ENCODE assay signal across 1 cellular context in the genomic region with DNA sequence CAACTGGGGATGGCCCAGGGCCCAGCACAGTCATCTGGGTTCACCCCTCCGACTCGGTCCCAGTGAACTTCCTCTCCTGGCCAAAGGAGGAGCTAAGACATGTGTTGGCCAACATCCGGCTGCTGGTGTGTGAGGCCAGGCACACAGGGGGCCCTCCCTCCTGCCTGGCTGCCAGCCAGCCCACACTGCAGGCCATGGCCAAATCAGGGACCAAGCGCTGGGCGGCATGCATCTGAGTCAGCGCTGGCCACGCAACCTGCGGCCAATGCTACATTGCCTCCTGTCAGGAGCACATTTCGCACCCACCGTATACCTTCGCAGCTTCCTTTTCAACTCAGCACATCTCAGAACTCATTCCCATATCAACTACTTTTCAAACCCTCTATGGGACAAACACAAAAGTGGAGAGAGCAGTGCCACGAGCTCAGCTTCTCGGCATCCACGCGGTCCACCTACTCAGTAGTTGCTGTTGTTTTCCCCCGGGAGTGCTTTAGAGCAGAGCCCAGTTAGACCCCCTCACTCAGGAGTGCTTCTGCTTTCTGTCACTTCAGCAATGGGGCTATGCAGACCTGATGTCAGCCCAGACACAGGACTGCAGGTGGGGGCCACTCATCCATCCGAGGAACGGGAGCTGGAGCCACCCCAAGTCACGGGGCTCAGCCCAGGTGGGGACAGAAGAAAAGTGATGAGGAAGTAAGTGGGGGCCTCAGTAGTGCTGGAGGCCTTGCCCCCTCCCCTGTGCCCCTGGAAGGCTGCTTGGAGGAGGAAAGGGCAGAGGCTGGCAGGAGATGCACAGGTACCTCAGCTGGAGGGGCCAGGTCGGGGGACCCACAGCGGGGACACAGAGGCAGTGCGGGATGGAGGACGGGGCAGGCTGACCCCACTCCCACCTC.
TF ChIP-seq lines count a peak whose summit lies in the region.

No MANE protein-coding gene starts in this region.

TF ChIP-seq in HepG2, 621 proteins besides CTCF, POLR2A, EP300 and RAD21 (continued from another document and continues in another):
- TF ChIP-seq, protein P1, sequence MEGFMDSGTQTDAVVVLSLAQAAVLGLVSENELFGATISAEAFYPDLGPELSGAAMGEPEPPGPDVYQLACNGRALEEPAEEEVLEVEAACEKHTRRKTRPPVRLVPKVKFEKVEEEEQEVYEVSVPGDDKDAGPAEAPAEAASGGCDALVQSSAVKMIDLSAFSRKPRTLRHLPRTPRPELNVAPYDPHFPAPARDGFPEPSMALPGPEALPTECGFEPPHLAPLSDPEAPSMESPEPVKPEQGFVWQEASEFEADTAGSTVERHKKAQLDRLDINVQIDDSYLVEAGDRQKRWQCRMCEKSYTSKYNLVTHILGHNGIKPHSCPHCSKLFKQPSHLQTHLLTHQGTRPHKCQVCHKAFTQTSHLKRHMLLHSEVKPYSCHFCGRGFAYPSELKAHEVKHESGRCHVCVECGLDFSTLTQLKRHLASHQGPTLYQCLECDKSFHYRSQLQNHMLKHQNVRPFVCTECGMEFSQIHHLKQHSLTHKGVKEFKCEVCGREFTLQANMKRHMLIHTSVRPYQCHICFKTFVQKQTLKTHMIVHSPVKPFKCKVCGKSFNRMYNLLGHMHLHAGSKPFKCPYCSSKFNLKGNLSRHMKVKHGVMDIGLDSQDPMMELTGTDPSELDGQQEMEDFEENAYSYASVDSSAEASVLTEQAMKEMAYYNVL (CRISPR knock-in tag; IDR thresholded peaks at IDR 0.05; ENCODE audit: borderline replicate concordance): peak; percentile 47; the same call in 1 of the 2 replicates
- TF ChIP-seq, protein P2, sequence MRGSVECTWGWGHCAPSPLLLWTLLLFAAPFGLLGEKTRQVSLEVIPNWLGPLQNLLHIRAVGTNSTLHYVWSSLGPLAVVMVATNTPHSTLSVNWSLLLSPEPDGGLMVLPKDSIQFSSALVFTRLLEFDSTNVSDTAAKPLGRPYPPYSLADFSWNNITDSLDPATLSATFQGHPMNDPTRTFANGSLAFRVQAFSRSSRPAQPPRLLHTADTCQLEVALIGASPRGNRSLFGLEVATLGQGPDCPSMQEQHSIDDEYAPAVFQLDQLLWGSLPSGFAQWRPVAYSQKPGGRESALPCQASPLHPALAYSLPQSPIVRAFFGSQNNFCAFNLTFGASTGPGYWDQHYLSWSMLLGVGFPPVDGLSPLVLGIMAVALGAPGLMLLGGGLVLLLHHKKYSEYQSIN (CRISPR knock-in tag; IDR thresholded peaks at IDR 0.05; ENCODE audit: borderline replicate concordance): no peak
- no peak for TF ChIP-seq ARNT2 (CRISPR knock-in tag; IDR thresholded peaks at IDR 0.05; ENCODE audit: low read depth)
- TF ChIP-seq IRF2 (CRISPR knock-in tag; IDR thresholded peaks at IDR 0.05): peak; percentile 84
- TF ChIP-seq ZNF724P (CRISPR knock-in tag; IDR thresholded peaks at IDR 0.05; ENCODE audit: borderline replicate concordance): 0 out of 2 replicates have a peak, but pooled peaks have one; percentile 76
- no peak for TF ChIP-seq ZNF282 (IDR thresholded peaks at IDR 0.05; ENCODE audit: partially characterized antibody)
- peak; percentile 34; the same call in 1 of the 2 replicates for TF ChIP-seq ZNF790 (CRISPR knock-in tag; IDR thresholded peaks at IDR 0.05; ENCODE audit: borderline replicate concordance)
- TF ChIP-seq ZEB1 (IDR thresholded peaks at IDR 0.05; ENCODE audit: insufficient replicate concordance, low read depth): no peak
- TF ChIP-seq ZFP1 (CRISPR knock-in tag; IDR thresholded peaks at IDR 0.05): peak; percentile 85; the same call in 1 of the 2 replicates
- peak; percentile 86; the same call in 1 of the 2 replicates for TF ChIP-seq ZNF335 (CRISPR knock-in tag; IDR thresholded peaks at IDR 0.05)
- peak; percentile 97 for TF ChIP-seq ERF (CRISPR knock-in tag; IDR thresholded peaks at IDR 0.05)
- TF ChIP-seq ZBTB3 (CRISPR knock-in tag; IDR thresholded peaks at IDR 0.05; ENCODE audit: borderline replicate concordance, low read depth): no peak
- peak; percentile 44; the same call in 1 of the 2 replicates for TF ChIP-seq DNMT1 (CRISPR knock-in tag; IDR thresholded peaks at IDR 0.05)
- TF ChIP-seq JUNB (CRISPR knock-in tag; IDR thresholded peaks at IDR 0.05; ENCODE audit: borderline replicate concordance): no peak
- TF ChIP-seq, protein P3, sequence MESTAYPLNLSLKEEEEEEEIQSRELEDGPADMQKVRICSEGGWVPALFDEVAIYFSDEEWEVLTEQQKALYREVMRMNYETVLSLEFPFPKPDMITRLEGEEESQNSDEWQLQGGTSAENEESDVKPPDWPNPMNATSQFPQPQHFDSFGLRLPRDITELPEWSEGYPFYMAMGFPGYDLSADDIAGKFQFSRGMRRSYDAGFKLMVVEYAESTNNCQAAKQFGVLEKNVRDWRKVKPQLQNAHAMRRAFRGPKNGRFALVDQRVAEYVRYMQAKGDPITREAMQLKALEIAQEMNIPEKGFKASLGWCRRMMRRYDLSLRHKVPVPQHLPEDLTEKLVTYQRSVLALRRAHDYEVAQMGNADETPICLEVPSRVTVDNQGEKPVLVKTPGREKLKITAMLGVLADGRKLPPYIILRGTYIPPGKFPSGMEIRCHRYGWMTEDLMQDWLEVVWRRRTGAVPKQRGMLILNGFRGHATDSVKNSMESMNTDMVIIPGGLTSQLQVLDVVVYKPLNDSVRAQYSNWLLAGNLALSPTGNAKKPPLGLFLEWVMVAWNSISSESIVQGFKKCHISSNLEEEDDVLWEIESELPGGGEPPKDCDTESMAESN (CRISPR knock-in tag; conservative IDR thresholded peaks at IDR 0.05): peak; percentile 83
- TF ChIP-seq MXD4 (CRISPR knock-in tag; IDR thresholded peaks at IDR 0.05): peak; percentile 93
- TF ChIP-seq, protein P4, sequence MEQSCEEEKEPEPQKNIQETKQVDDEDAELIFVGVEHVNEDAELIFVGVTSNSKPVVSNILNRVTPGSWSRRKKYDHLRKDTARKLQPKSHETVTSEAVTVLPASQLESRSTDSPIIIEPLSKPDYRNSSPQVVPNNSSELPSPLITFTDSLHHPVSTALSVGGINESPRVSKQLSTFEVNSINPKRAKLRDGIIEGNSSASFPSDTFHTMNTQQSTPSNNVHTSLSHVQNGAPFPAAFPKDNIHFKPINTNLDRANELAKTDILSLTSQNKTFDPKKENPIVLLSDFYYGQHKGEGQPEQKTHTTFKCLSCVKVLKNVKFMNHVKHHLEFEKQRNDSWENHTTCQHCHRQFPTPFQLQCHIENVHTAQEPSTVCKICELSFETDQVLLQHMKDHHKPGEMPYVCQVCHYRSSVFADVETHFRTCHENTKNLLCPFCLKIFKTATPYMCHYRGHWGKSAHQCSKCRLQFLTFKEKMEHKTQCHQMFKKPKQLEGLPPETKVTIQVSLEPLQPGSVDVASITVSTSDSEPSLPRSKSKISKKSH (CRISPR knock-in tag; IDR thresholded peaks at IDR 0.05; ENCODE audit: borderline replicate concordance): peak; percentile 73; the same call in 1 of the 2 replicates
- TF ChIP-seq PHF20 (CRISPR knock-in tag; IDR thresholded peaks at IDR 0.05): peak; percentile 69; the same call in 1 of the 2 replicates
- TF ChIP-seq ZNF768 (CRISPR knock-in tag; IDR thresholded peaks at IDR 0.05): peak; percentile 76; the same call in 1 of the 2 replicates
- TF ChIP-seq PRMT3 (CRISPR knock-in tag; IDR thresholded peaks at IDR 0.05; ENCODE audit: borderline replicate concordance, low read depth): 0 out of 2 replicates have a peak, but pooled peaks have one; percentile 79
- TF ChIP-seq ZNF12 (CRISPR knock-in tag; IDR thresholded peaks at IDR 0.05): peak; percentile 68; the same call in 1 of the 2 replicates
- TF ChIP-seq, protein P5, sequence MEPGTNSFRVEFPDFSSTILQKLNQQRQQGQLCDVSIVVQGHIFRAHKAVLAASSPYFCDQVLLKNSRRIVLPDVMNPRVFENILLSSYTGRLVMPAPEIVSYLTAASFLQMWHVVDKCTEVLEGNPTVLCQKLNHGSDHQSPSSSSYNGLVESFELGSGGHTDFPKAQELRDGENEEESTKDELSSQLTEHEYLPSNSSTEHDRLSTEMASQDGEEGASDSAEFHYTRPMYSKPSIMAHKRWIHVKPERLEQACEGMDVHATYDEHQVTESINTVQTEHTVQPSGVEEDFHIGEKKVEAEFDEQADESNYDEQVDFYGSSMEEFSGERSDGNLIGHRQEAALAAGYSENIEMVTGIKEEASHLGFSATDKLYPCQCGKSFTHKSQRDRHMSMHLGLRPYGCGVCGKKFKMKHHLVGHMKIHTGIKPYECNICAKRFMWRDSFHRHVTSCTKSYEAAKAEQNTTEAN (CRISPR knock-in tag; conservative IDR thresholded peaks at IDR 0.05): peak; percentile 66; the same call in 1 of the 2 replicates
- no peak; the same call in 1 of the 2 replicates for TF ChIP-seq ZNF619 (CRISPR knock-in tag; IDR thresholded peaks at IDR 0.05)
- TF ChIP-seq NR2F1 (CRISPR knock-in tag; IDR thresholded peaks at IDR 0.05): 0 out of 4 replicates have a peak, but pooled peaks of 1 of the 2 experiments have one; percentile 31
- TF ChIP-seq, protein P6, sequence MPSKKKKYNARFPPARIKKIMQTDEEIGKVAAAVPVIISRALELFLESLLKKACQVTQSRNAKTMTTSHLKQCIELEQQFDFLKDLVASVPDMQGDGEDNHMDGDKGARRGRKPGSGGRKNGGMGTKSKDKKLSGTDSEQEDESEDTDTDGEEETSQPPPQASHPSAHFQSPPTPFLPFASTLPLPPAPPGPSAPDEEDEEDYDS (CRISPR knock-in tag; IDR thresholded peaks at IDR 0.05): peak; percentile 67
- TF ChIP-seq RCOR2 (CRISPR knock-in tag; IDR thresholded peaks at IDR 0.05): peak; percentile 78; the same call in 1 of the 2 replicates
- TF ChIP-seq BHLHE40 (IDR thresholded peaks at IDR 0.05; ENCODE audit: low read length): peak; percentile 65
- TF ChIP-seq, protein P7, sequence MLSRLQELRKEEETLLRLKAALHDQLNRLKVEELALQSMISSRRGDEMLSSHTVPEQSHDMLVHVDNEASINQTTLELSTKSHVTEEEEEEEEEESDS (CRISPR knock-in tag; IDR thresholded peaks at IDR 0.05; ENCODE audit: borderline replicate concordance): peak; percentile 73; the same call in 1 of the 2 replicates
- TF ChIP-seq AGO1 (IDR thresholded peaks at IDR 0.05; ENCODE audit: low read depth, low read length, poor library complexity, severe bottlenecking): peak; percentile 94
- TF ChIP-seq MAFF (IDR thresholded peaks at IDR 0.05; ENCODE audit: low read depth, low read length): peak; percentile 45
- peak; percentile 94 for TF ChIP-seq TBX2 (CRISPR knock-in tag; IDR thresholded peaks at IDR 0.05; ENCODE audit: borderline replicate concordance)
- TF ChIP-seq, protein P8, sequence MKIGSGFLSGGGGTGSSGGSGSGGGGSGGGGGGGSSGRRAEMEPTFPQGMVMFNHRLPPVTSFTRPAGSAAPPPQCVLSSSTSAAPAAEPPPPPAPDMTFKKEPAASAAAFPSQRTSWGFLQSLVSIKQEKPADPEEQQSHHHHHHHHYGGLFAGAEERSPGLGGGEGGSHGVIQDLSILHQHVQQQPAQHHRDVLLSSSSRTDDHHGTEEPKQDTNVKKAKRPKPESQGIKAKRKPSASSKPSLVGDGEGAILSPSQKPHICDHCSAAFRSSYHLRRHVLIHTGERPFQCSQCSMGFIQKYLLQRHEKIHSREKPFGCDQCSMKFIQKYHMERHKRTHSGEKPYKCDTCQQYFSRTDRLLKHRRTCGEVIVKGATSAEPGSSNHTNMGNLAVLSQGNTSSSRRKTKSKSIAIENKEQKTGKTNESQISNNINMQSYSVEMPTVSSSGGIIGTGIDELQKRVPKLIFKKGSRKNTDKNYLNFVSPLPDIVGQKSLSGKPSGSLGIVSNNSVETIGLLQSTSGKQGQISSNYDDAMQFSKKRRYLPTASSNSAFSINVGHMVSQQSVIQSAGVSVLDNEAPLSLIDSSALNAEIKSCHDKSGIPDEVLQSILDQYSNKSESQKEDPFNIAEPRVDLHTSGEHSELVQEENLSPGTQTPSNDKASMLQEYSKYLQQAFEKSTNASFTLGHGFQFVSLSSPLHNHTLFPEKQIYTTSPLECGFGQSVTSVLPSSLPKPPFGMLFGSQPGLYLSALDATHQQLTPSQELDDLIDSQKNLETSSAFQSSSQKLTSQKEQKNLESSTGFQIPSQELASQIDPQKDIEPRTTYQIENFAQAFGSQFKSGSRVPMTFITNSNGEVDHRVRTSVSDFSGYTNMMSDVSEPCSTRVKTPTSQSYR (CRISPR knock-in tag; IDR thresholded peaks at IDR 0.05; ENCODE audit: borderline replicate concordance): peak; percentile 58; the same call in 1 of the 2 replicates
- peak; percentile 67 for TF ChIP-seq ZNF644 (CRISPR knock-in tag; IDR thresholded peaks at IDR 0.05; ENCODE audit: low read depth)
- TF ChIP-seq, protein P9, sequence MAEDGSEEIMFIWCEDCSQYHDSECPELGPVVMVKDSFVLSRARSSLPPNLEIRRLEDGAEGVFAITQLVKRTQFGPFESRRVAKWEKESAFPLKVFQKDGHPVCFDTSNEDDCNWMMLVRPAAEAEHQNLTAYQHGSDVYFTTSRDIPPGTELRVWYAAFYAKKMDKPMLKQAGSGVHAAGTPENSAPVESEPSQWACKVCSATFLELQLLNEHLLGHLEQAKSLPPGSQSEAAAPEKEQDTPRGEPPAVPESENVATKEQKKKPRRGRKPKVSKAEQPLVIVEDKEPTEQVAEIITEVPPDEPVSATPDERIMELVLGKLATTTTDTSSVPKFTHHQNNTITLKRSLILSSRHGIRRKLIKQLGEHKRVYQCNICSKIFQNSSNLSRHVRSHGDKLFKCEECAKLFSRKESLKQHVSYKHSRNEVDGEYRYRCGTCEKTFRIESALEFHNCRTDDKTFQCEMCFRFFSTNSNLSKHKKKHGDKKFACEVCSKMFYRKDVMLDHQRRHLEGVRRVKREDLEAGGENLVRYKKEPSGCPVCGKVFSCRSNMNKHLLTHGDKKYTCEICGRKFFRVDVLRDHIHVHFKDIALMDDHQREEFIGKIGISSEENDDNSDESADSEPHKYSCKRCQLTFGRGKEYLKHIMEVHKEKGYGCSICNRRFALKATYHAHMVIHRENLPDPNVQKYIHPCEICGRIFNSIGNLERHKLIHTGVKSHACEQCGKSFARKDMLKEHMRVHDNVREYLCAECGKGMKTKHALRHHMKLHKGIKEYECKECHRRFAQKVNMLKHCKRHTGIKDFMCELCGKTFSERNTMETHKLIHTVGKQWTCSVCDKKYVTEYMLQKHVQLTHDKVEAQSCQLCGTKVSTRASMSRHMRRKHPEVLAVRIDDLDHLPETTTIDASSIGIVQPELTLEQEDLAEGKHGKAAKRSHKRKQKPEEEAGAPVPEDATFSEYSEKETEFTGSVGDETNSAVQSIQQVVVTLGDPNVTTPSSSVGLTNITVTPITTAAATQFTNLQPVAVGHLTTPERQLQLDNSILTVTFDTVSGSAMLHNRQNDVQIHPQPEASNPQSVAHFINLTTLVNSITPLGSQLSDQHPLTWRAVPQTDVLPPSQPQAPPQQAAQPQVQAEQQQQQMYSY (CRISPR knock-in tag; IDR thresholded peaks at IDR 0.05): no peak
- no peak for TF ChIP-seq KAT7 (CRISPR knock-in tag; IDR thresholded peaks at IDR 0.05; ENCODE audit: borderline replicate concordance)
- no peak for TF ChIP-seq NCOR1 (IDR thresholded peaks at IDR 0.05; ENCODE audit: borderline replicate concordance, low read length)
- TF ChIP-seq, protein P10, sequence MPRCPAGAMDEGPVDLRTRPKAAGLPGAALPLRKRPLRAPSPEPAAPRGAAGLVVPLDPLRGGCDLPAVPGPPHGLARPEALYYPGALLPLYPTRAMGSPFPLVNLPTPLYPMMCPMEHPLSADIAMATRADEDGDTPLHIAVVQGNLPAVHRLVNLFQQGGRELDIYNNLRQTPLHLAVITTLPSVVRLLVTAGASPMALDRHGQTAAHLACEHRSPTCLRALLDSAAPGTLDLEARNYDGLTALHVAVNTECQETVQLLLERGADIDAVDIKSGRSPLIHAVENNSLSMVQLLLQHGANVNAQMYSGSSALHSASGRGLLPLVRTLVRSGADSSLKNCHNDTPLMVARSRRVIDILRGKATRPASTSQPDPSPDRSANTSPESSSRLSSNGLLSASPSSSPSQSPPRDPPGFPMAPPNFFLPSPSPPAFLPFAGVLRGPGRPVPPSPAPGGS (CRISPR knock-in tag; IDR thresholded peaks at IDR 0.05): peak; percentile 89
- no peak for TF ChIP-seq SIX1 (CRISPR knock-in tag; IDR thresholded peaks at IDR 0.05; ENCODE audit: borderline replicate concordance)
